In the genomic region with DNA sequence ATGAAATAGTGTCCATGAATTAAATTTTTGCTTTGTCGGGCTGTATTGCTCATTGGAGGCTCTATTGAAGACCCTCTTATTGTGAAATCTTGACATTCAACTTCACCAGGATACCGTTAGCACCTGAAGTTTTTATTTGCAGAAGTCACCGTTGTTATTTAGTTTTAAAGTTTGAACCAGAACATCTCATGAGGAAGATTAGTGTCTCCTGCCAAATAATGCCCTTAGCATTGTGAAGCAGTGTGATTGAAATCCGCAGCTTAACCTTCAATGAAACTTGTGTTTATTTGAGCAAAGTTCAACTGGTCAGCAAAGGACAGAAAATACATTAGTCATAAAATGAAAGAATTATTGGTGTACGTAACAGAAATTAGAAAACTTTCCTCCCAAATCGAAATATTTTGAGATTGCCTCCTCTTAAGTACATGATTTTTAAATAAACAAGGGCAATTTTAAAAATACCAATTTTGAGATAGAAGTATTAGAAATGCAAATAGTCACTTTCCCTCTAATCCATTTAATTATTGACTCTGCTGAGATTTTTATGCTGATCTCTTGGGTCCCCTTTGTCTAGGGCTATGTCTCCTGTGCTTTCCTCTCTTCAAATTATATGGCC, we compare ENCODE assay signal across 28 cellular contexts.
"Had no signal": no experiment of that assay in that cellular context is flagged by ENCODE, and none has a peak within 500 bp of the region (broad histone marks: within the 10 kb centered on the region; RNA-seq: fewer than 3 reads in every experiment).

No MANE protein-coding gene starts in this region.

- H3K9ac ChIP-seq: neural progenitor cell had no signal

- H3K9me3 ChIP-seq: esophagus muscularis mucosa, psoas muscle, right atrium auricular region, suprapubic skin, tibial nerve had no signal

- H3K27me3 ChIP-seq: esophagus muscularis mucosa, neural progenitor cell, right atrium auricular region, stomach, suprapubic skin, tibial nerve had no signal

- H3K27me3 Mint-ChIP-seq: activated naive CD4-positive, alpha-beta T cell treated with anti-CD3 and anti-CD28 coated beads, Interleukin-2, amount 50 U/mL, for 24 hours; naive thymus-derived CD4-positive, alpha-beta T cell; stimulated activated memory B cell treated with anti-CD40 and anti-IgM and Interleukin-4, amounts not matched to agents 10 μg/mL and 1 μg/mL and 100 μg/mL, for 72 hours; T-cell had no signal

- H3K27ac Mint-ChIP-seq: activated CD8-positive, alpha-beta T cell treated with anti-CD3 and anti-CD28 coated beads, Interleukin-2, amount 10 ng/mL, durations not matched to agents 7 days and 5 days; activated naive CD4-positive, alpha-beta T cell treated with anti-CD3 and anti-CD28 coated beads, Interleukin-2, amount 50 U/mL, for 24 hours; naive thymus-derived CD4-positive, alpha-beta T cell; neural progenitor cell; T-cell had no signal

- H3K4me3 Mint-ChIP-seq: activated CD8-positive, alpha-beta T cell treated with anti-CD3 and anti-CD28 coated beads, Interleukin-2, amount 10 ng/mL, durations not matched to agents 7 days and 5 days; activated naive CD4-positive, alpha-beta T cell treated with anti-CD3 and anti-CD28 coated beads, Interleukin-2, amount 50 U/mL, for 24 hours; brain; naive thymus-derived CD4-positive, alpha-beta T cell; neural progenitor cell; stimulated activated memory B cell treated with anti-CD40 and anti-IgM and Interleukin-4, amounts not matched to agents 10 μg/mL and 1 μg/mL and 100 μg/mL, for 72 hours; T-cell had no signal

- DNase-seq: activated CD4-positive, alpha-beta T cell treated with anti-CD3 and anti-CD28 coated beads for 1 hour; activated CD4-positive, alpha-beta T cell treated with anti-CD3 and anti-CD28 coated beads, Interleukin-2, amount 50 U/mL, for 1 hour; activated CD8-positive, alpha-beta T cell treated with anti-CD3 and anti-CD28 coated beads, Interleukin-2, amount 10 ng/mL, durations not matched to agents 7 days and 5 days; activated gamma-delta T cell treated with Interleukin-2 at 50 U/mL for 16 hours; activated T-cell treated with anti-CD3 and anti-CD28 coated beads, Interleukin-2, amount 50 U/mL, for 1 hour; aorta; effector CD4-positive, alpha-beta T cell; glutamatergic neuron; hippocampal formation; islet precursor cell; left colon; naive thymus-derived CD4-positive, alpha-beta T cell; psoas muscle; stimulated activated CD4-positive, alpha-beta T cell treated with anti-CD3 and anti-CD28 coated beads, Interleukin-2, amount 100 ng/mL, for 24 hours; stomach; T-cell; T-helper 9 cell had no signal

- ATAC-seq: activated CD8-positive, alpha-beta T cell treated with anti-CD3 and anti-CD28 coated beads, Interleukin-2, amount 10 ng/mL, durations not matched to agents 7 days and 5 days; left colon; naive thymus-derived CD4-positive, alpha-beta T cell; psoas muscle; stimulated activated memory B cell treated with anti-CD40 and anti-IgM and Interleukin-4, amounts not matched to agents 10 μg/mL and 1 μg/mL and 100 μg/mL, for 72 hours; T-cell had no signal

- H3K4me2 ChIP-seq: neural progenitor cell had no signal

- FAIRE-seq: urothelium cell line had no signal

- H3K36me3 ChIP-seq: esophagus muscularis mucosa, right atrium auricular region, stomach, suprapubic skin, tibial nerve had no signal

- H3K27ac ChIP-seq: esophagus muscularis mucosa, neural progenitor cell, psoas muscle, right atrium auricular region, skin epidermis, stomach, suprapubic skin, tibial nerve had no signal

- H3K4me3 ChIP-seq: esophagus muscularis mucosa, lung, neural progenitor cell, psoas muscle, right atrium auricular region, skin epidermis, stomach, suprapubic skin, tibial nerve had no signal

- H3K4me1 ChIP-seq: psoas muscle had no signal
